ENCODE assay signal across 15 cellular contexts in the genomic region with DNA sequence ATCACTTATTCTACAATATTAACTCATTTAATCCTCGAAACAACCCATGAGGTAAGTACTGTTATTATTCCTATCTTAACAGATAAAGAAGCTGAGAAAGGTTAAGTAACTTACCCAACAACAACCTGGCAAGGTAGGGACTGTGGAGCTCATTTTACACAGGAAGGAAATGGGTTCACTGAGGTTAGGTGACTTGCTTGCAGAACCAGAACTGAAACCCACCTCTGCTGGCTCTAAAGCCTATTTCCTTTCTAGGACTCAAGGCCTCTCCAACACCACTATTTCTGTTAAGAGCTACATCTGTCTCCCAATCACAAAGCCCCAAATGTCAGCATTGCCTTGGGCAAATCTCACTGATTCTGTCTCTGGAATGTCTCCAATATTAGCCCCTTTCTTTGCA. TPM values are rescaled to one million over a fixed set of nuclear protein-coding genes. Genes with fewer than 3 reads are reported as not detected.
A peak's percentile ranks its signal among the peaks of the same experiment; 100 is the strongest.
DNase-seq lines count a peak whose midpoint lies in the region; ATAC-seq, FAIRE-seq and TF ChIP-seq lines count a peak whose summit lies in the region.
"Had no signal": no experiment of that assay in that cellular context is flagged by ENCODE, and none has a peak within 500 bp of the region (broad histone marks: within the 10 kb centered on the region; RNA-seq: fewer than 3 reads in every experiment).

No MANE protein-coding gene starts in this region.

- SMC1A ChIA-PET in GM12878 (lab: Charles Lee; ENCODE audit: uncharacterized antibody, unreplicated experiment), result interaction anchor here (0.7 to 1.6 kb wide), 12 partner anchors 10 to 119 kb away, joined by 3 to 6 read pairs (median 4); no protein-coding TSS in a partner anchor

- RAD21 ChIA-PET in GM12878 (lab: Charles Lee; ENCODE audit: unreplicated experiment), result interaction anchor here (1.4 to 1.7 kb wide), 2 partner anchors 24 to 45 kb away, joined by 5 to 9 read pairs; a partner anchor contains a TSS

- H3K4me1 ChIP-seq in GM12878 (ENCODE audit: control insufficient read depth, insufficient read depth, low read length), result peaks cover 36% of the 10 kb centered on the region
- no peaks in the 10 kb centered on the region for H3K4me1 ChIP-seq in left ventricle myocardium inferior
- H3K4me1 ChIP-seq: breast epithelium, upper lobe of right lung had no signal

- BruUV-seq in GM12878 (replicated peaks; lab: Mats Ljungman, UMichigan), result no TSS peak

- TF ChIP-seq CTCF in GM12878 (IDR thresholded peaks at IDR 0.05 in 2 of 3, conservative IDR thresholded peaks at IDR 0.05 in 1 of 3; ENCODE audit: control insufficient read depth in 2 of 3, extremely low read depth in 1 of 3, insufficient read depth in 1 of 3, low read depth in 3 of 3, low read length in 3 of 3) (no peak), foreskin fibroblast (IDR thresholded peaks at IDR 0.05; ENCODE audit: low read depth, low read length) (no peak), type B pancreatic cell (conservative IDR thresholded peaks at IDR 0.05) (no peak), left ventricle myocardium inferior (IDR thresholded peaks at IDR 0.05; ENCODE audit: borderline replicate concordance) (no peak)

- H3K79me2 ChIP-seq in GM12878 (ENCODE audit: control insufficient read depth, insufficient read depth, low read length), result no peaks in the 10 kb centered on the region

- no peak overlapping the region for H3K27ac Mint-ChIP-seq in type B pancreatic cell

- H3K9ac ChIP-seq in GM12878 (ENCODE audit: control insufficient read depth, insufficient read depth, low read length), result no peak overlapping the region

- no peaks in the 10 kb centered on the region for H3K36me3 ChIP-seq in GM12878 (ENCODE audit: control insufficient read depth in 2 of 2, insufficient read depth in 2 of 2, low read length in 1 of 2)
- no peaks in the 10 kb centered on the region for H3K36me3 ChIP-seq in left ventricle myocardium inferior
- H3K36me3 ChIP-seq: breast epithelium, upper lobe of right lung had no signal

- H3K4me3 ChIP-seq in GM12878 (no peak overlapping the region; the same call in 1 of the 2 replicates), foreskin fibroblast (ENCODE audit: low read depth in 1 of 2, low read length in 2 of 2) (no peak overlapping the region), left ventricle myocardium inferior (no peak overlapping the region)
- H3K4me3 ChIP-seq: breast epithelium, K562, PC-9, upper lobe of right lung had no signal

- intact Hi-C loops in GM12878 (cut with micrococcal nuclease; ENCODE audit: unreplicated experiment) (no loop called here), left ventricle myocardium inferior (cut with micrococcal nuclease) (no loop called here)

- H3K27ac ChIP-seq in GM12878 (ENCODE audit: control insufficient read depth, insufficient read depth) (peak overlapping the region; percentile 4; the same call in 1 of the 2 replicates), left ventricle myocardium inferior (replicated peaks) (no peak overlapping the region)
- H3K27ac ChIP-seq: breast epithelium, PC-9, upper lobe of right lung had no signal

- WGBS in GM12878 (ENCODE audit: insufficient coverage, insufficient replicate concordance, low lambda C conversion rate, missing lambda C conversion rate), result 0% methylated on average over 1 of the region's 1 CpG

- FAIRE-seq in GM12878 (lab: Jason Lieb, UNC), result peak; percentile 75
- FAIRE-seq: K562 had no signal

- H4K20me1 ChIP-seq in GM12878 (ENCODE audit: control insufficient read depth, insufficient read depth), result no peaks in the 10 kb centered on the region

- peaks cover 11% of the 10 kb centered on the region for H3K9me3 Mint-ChIP-seq in type B pancreatic cell

- H2AFZ ChIP-seq in GM12878 (ENCODE audit: control insufficient read depth, low read depth, low read length), result no peak overlapping the region
- H2AFZ ChIP-seq: PC-9 had no signal

- peak; percentile 56 for DNase-seq in GM12878 (ENCODE audit: low read depth, low spot score)
- DNase-seq in foreskin fibroblast, result no peak
- DNase-seq in hippocampal formation (lab: John Stamatoyannopoulos, UW), result no peak
- DNase-seq in type B pancreatic cell (ENCODE audit: extremely low spot score, unreplicated experiment), result no peak
- no peak for DNase-seq in left ventricle myocardium inferior
- DNase-seq: GDM1, PC-9, upper lobe of right lung had no signal

- POLR2A ChIA-PET in GM12878 (lab: Charles Lee), result interaction anchor here (0.8 to 1.4 kb wide), 2 partner anchors 11 to 12 kb away, joined by 3 to 4 read pairs; no protein-coding TSS in a partner anchor

- H3K27me3 ChIP-seq in GM12878 (replicated peaks in 1 of 2; ENCODE audit: control insufficient read depth in 2 of 2, insufficient read depth in 2 of 2, low read length in 1 of 2) (no peaks in the 10 kb centered on the region), left ventricle myocardium inferior (ENCODE audit: low read depth) (no peaks in the 10 kb centered on the region)
- H3K27me3 ChIP-seq: breast epithelium, upper lobe of right lung had no signal

- H3K36me3 Mint-ChIP-seq in type B pancreatic cell, result peaks cover 24% of the 10 kb centered on the region

- ATAC-seq in GM18520 (IDR thresholded peaks at IDR 0.05; ENCODE audit: unreplicated experiment) (peak; percentile 66), GM21381 (IDR thresholded peaks at IDR 0.05; ENCODE audit: unreplicated experiment) (peak; percentile 90), HG03103 (IDR thresholded peaks at IDR 0.05; ENCODE audit: low read depth, unreplicated experiment) (peak; percentile 81), GM12878 (peak; percentile 77)
- ATAC-seq: K562; naive thymus-derived CD4-positive, alpha-beta T cell; upper lobe of right lung had no signal

- no peak for TF ChIP-seq POLR2A in GM12878 (IDR thresholded peaks at IDR 0.05; ENCODE audit: low read depth, low read length)

- H3K4me2 ChIP-seq in GM12878 (ENCODE audit: control insufficient read depth, insufficient read depth), result peak overlapping the region; percentile 45
- H3K4me2 ChIP-seq: PC-9 had no signal

- H3K9me3 ChIP-seq in GM12878 (replicated peaks; ENCODE audit: control insufficient read depth, insufficient read depth, low read length) (no peaks in the 10 kb centered on the region), left ventricle myocardium inferior (replicated peaks) (no peaks in the 10 kb centered on the region)
- H3K9me3 ChIP-seq: breast epithelium, upper lobe of right lung had no signal

- H3K4me3 Mint-ChIP-seq in type B pancreatic cell, result no peak overlapping the region

- no peak for TF ChIP-seq EP300 in GM12878 (IDR thresholded peaks at IDR 0.05; ENCODE audit: borderline replicate concordance in 1 of 2, control insufficient read depth in 1 of 2, low read depth in 2 of 2, low read length in 2 of 2)

- H3K27me3 Mint-ChIP-seq in type B pancreatic cell, result no peaks in the 10 kb centered on the region
- H3K27me3 Mint-ChIP-seq: naive thymus-derived CD4-positive, alpha-beta T cell had no signal

- in situ Hi-C loops in GM12878 (cut with MboI), result no loop called here

- peaks cover 27% of the 10 kb centered on the region for H3K4me1 Mint-ChIP-seq in type B pancreatic cell (ENCODE audit: unreplicated experiment)

- CTCF ChIA-PET in GM12878 (lab: Yijun Ruan, JAX), result interaction anchor here (0.6 to 1.9 kb wide), 5 partner anchors 10 to 132 kb away, joined by 3 to 5 read pairs (median 3); no protein-coding TSS in a partner anchor

- no peak for TF ChIP-seq RAD21 in GM12878 (IDR thresholded peaks at IDR 0.05; ENCODE audit: insufficient read depth, low read depth, low read length)

TF ChIP-seq in GM12878, 131 proteins besides CTCF, POLR2A, EP300 and RAD21 (continues in another document):
- TF ChIP-seq NRF1 (conservative IDR thresholded peaks at IDR 0.05; ENCODE audit: low read depth, low read length) (no peak), SPI1 (IDR thresholded peaks at IDR 0.05; ENCODE audit: borderline replicate concordance, insufficient read depth, low read depth, low read length) (peak; percentile 56)

RNA-seq across cellular contexts. Expression of a gene that starts 38.9 kb away (rescaled TPM):
- not detected in 2 replicates for total RNA-seq in GM12878 (2013; cell fraction: nucleolus; rRNA removed)
- total RNA-seq in GM12878 (2014; rRNA removed) (not detected in 2 replicates), GM12878 (2014; rRNA removed; fragmentation: Illumina TruSeq; extraction: Trizol) (not detected in 2 replicates), GM12878 (2021) (not detected in 2 replicates), type B pancreatic cell (ENCODE audit: low replicate concordance) (not detected in 2 replicates), left ventricle myocardium inferior (not detected)
- not detected for polyA plus RNA-seq in GM12878 (2011; ENCODE audit: low read depth)
- polyA plus RNA-seq in GM12878 (2011; rRNA removed) (not detected in 2 replicates), GM12878 (2014; fragmentation: Illumina TruSeq; extraction: Trizol) (not detected in 2 replicates), GM12878 (2014; fragmentation: Nextera tagmentation; extraction: Ambion mirVana) (not detected), GM12878 (2014; rRNA removed) (0.06 TPM in 1 of 2 replicates, not detected in the other), GM12878 (2016; fragmentation: Nextera tagmentation; extraction: Ambion mirVana) (not detected)
- not detected in 2 replicates for polyA plus RNA-seq in GM12878 (2011; cell fraction: cytosol; rRNA removed)
- polyA plus RNA-seq in GM12878 (2011; cell fraction: nucleus; rRNA removed), result not detected in 2 replicates
- not detected in 2 replicates for polyA plus RNA-seq in GM12878 (2012)
- not detected in 2 replicates for polyA minus RNA-seq in GM12878 (2011; rRNA and poly(A)+ RNA removed)
- not detected in 2 replicates for polyA minus RNA-seq in GM12878 (2011; cell fraction: cytosol; rRNA and poly(A)+ RNA removed)
- not detected in 2 replicates for polyA minus RNA-seq in GM12878 (2011; cell fraction: nucleus; rRNA and poly(A)+ RNA removed)
- total RNA-seq: breast epithelium; glomerular endothelial cell; K562; naive thymus-derived CD4-positive, alpha-beta T cell; PC-9; upper lobe of right lung had no signal
- polyA plus RNA-seq: naive thymus-derived CD4-positive, alpha-beta T cell had no signal

RNA-seq across cellular contexts. Expression of a gene that starts 44.5 kb away (rescaled TPM):
- 5.7 and 5.9 TPM in 2 replicates for total RNA-seq in GM12878 (2013; cell fraction: nucleolus; rRNA removed)
- total RNA-seq in GM12878 (2014; rRNA removed), result 0.71 and 0.79 TPM in 2 replicates
- total RNA-seq in GM12878 (2014; rRNA removed; fragmentation: Illumina TruSeq; extraction: Trizol), result 0.74 and 1.1 TPM in 2 replicates
- 1.4 and 1.7 TPM in 2 replicates for total RNA-seq in GM12878 (2021)
- polyA plus RNA-seq in GM12878 (2011; ENCODE audit: low read depth), result 0.17 TPM
- polyA plus RNA-seq in GM12878 (2011; rRNA removed), result 2.7 and 2.9 TPM in 2 replicates
- 1.8 and 2.1 TPM in 2 replicates for polyA plus RNA-seq in GM12878 (2011; cell fraction: cytosol; rRNA removed)
- polyA plus RNA-seq in GM12878 (2011; cell fraction: nucleus; rRNA removed), result 1.4 and 1.5 TPM in 2 replicates
- 0.38 and 0.45 TPM in 2 replicates for polyA plus RNA-seq in GM12878 (2012)
- polyA plus RNA-seq in GM12878 (2014; fragmentation: Illumina TruSeq; extraction: Trizol), result 1.5 and 1.6 TPM in 2 replicates
- under 1 TPM; 0.44 to 0.85 TPM for polyA plus RNA-seq in GM12878 (2014; fragmentation: Nextera tagmentation; extraction: Ambion mirVana)
- polyA plus RNA-seq in GM12878 (2014; rRNA removed), result 0.96 and 1.0 TPM in 2 replicates
- under 1 TPM; 0.78 to 0.80 TPM for polyA plus RNA-seq in GM12878 (2016; fragmentation: Nextera tagmentation; extraction: Ambion mirVana)
- 4.4 and 4.8 TPM in 2 replicates for polyA minus RNA-seq in GM12878 (2011; rRNA and poly(A)+ RNA removed)
- polyA minus RNA-seq in GM12878 (2011; cell fraction: cytosol; rRNA and poly(A)+ RNA removed), result 1.5 and 2.0 TPM in 2 replicates
- polyA minus RNA-seq in GM12878 (2011; cell fraction: nucleus; rRNA and poly(A)+ RNA removed), result 2.4 and 3.2 TPM in 2 replicates
- 15.4 and 27.5 TPM in 2 replicates for total RNA-seq in type B pancreatic cell (ENCODE audit: low replicate concordance)
- 2.1 TPM for total RNA-seq in left ventricle myocardium inferior
